Comparison of ENCODE assay signal across 4 cellular contexts in the genomic region with DNA sequence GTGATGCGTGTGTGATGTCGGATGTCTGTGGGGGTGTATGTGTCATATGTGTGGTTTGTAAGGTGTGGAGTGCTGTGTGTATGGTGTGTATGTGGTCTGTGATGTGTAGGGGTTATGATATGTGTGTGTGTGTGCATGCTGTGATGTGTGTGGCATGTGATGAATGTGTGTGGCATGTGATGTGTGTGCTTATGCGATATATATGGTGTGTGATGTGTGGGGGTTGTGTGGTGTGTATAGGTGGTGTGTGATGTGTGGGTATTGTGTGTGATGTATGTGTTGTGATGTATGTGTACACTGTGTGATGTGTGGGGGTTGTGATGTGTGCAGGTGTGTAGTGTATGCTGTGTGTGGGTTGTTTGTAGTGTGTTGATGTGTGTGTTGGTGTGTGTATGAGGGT.
TF ChIP-seq lines count a peak whose summit lies in the region.

No MANE protein-coding gene starts in this region.

TF ChIP-seq in HepG2, 621 proteins besides CTCF, POLR2A, EP300 and RAD21 (continues in another document):
- TF ChIP-seq, protein P1, sequence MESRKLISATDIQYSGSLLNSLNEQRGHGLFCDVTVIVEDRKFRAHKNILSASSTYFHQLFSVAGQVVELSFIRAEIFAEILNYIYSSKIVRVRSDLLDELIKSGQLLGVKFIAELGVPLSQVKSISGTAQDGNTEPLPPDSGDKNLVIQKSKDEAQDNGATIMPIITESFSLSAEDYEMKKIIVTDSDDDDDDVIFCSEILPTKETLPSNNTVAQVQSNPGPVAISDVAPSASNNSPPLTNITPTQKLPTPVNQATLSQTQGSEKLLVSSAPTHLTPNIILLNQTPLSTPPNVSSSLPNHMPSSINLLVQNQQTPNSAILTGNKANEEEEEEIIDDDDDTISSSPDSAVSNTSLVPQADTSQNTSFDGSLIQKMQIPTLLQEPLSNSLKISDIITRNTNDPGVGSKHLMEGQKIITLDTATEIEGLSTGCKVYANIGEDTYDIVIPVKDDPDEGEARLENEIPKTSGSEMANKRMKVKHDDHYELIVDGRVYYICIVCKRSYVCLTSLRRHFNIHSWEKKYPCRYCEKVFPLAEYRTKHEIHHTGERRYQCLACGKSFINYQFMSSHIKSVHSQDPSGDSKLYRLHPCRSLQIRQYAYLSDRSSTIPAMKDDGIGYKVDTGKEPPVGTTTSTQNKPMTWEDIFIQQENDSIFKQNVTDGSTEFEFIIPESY (CRISPR knock-in tag; IDR thresholded peaks at IDR 0.05), result no peak
- TF ChIP-seq, protein P2, sequence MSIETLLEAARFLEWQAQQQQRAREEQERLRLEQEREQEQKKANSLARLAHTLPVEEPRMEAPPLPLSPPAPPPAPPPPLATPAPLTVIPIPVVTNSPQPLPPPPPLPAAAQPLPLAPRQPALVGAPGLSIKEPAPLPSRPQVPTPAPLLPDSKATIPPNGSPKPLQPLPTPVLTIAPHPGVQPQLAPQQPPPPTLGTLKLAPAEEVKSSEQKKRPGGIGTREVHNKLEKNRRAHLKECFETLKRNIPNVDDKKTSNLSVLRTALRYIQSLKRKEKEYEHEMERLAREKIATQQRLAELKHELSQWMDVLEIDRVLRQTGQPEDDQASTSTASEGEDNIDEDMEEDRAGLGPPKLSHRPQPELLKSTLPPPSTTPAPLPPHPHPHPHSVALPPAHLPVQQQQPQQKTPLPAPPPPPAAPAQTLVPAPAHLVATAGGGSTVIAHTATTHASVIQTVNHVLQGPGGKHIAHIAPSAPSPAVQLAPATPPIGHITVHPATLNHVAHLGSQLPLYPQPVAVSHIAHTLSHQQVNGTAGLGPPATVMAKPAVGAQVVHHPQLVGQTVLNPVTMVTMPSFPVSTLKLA (IDR thresholded peaks at IDR 0.05), result peak; percentile 26; the same call in 1 of the 2 replicates
- TF ChIP-seq ARNT (IDR thresholded peaks at IDR 0.05), result 0 out of 2 replicates have a peak, but pooled peaks have one; percentile 29
- TF ChIP-seq TSC22D2 (CRISPR knock-in tag; IDR thresholded peaks at IDR 0.05; ENCODE audit: borderline replicate concordance), result no peak

TF ChIP-seq in IMR-90, 13 proteins besides CTCF, POLR2A, EP300 and RAD21:
- TF ChIP-seq CEBPB (IDR thresholded peaks at IDR 0.05; ENCODE audit: low read depth, low read length), result no peak
- TF ChIP-seq RCOR1 (IDR thresholded peaks at IDR 0.05; ENCODE audit: insufficient replicate concordance, low read length), result no peak
- TF ChIP-seq, protein P3, sequence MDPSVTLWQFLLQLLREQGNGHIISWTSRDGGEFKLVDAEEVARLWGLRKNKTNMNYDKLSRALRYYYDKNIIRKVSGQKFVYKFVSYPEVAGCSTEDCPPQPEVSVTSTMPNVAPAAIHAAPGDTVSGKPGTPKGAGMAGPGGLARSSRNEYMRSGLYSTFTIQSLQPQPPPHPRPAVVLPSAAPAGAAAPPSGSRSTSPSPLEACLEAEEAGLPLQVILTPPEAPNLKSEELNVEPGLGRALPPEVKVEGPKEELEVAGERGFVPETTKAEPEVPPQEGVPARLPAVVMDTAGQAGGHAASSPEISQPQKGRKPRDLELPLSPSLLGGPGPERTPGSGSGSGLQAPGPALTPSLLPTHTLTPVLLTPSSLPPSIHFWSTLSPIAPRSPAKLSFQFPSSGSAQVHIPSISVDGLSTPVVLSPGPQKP (IDR thresholded peaks at IDR 0.05; ENCODE audit: borderline replicate concordance, low read depth, low read length), result no peak
- no peak for TF ChIP-seq SMC3 (IDR thresholded peaks at IDR 0.05; ENCODE audit: low read depth, low read length)
- no peak for TF ChIP-seq CHD1 (IDR thresholded peaks at IDR 0.05; ENCODE audit: low read depth, low read length)
- TF ChIP-seq RFX5 (IDR thresholded peaks at IDR 0.05; ENCODE audit: low read depth, low read length), result no peak
- TF ChIP-seq MAZ (IDR thresholded peaks at IDR 0.05; ENCODE audit: borderline replicate concordance, low read depth, low read length), result no peak
- no peak for TF ChIP-seq MXI1 (IDR thresholded peaks at IDR 0.05; ENCODE audit: borderline replicate concordance, low read depth, low read length)
- no peak for TF ChIP-seq MAFK (IDR thresholded peaks at IDR 0.05; ENCODE audit: low read depth, low read length)
- no peak for TF ChIP-seq BHLHE40 (IDR thresholded peaks at IDR 0.05; ENCODE audit: low read depth, low read length)
- no peak for TF ChIP-seq USF2 (IDR thresholded peaks at IDR 0.05; ENCODE audit: low read depth, low read length)

TF ChIP-seq in H1, 55 proteins besides CTCF, POLR2A, EP300 and RAD21 (continues in another document):
- TF ChIP-seq RFX5 (IDR thresholded peaks at IDR 0.05; ENCODE audit: borderline replicate concordance, low read depth, low read length) (no peak), SAP30 (IDR thresholded peaks at IDR 0.05; ENCODE audit: insufficient read depth, insufficient replicate concordance, low read length) (no peak), SP4 (IDR thresholded peaks at IDR 0.05; ENCODE audit: low read length) (no peak), CEBPB (IDR thresholded peaks at IDR 0.05; ENCODE audit: low read depth, low read length) (no peak), HDAC2 (IDR thresholded peaks at IDR 0.05; ENCODE audit: borderline replicate concordance in 1 of 2, low read depth in 2 of 2, low read length in 2 of 2) (no peak), CHD2 (IDR thresholded peaks at IDR 0.05; ENCODE audit: low read length) (no peak), POLR2AphosphoS5 (IDR thresholded peaks at IDR 0.05; ENCODE audit: low read depth, low read length) (no peak), RNF2 (IDR thresholded peaks at IDR 0.05; ENCODE audit: borderline replicate concordance, low read depth, low read length, missing control alignments, poor library complexity, severe bottlenecking) (no peak), KDM1A (IDR thresholded peaks at IDR 0.05; ENCODE audit: borderline replicate concordance, low read length) (no peak), FOSL1 (IDR thresholded peaks at IDR 0.05; ENCODE audit: insufficient read depth, low read depth, low read length) (no peak)

TF ChIP-seq in GM23338, 12 proteins besides CTCF, POLR2A, EP300 and RAD21:
- TF ChIP-seq EZH2phosphoT487 (IDR thresholded peaks at IDR 0.05; ENCODE audit: unreplicated experiment) (no peak), EZH2 (IDR thresholded peaks at IDR 0.05; ENCODE audit: low read depth, unreplicated experiment) (no peak), ETS1 (IDR thresholded peaks at IDR 0.05) (no peak), ZNF114 (CRISPR knock-in tag; IDR thresholded peaks at IDR 0.05) (no peak), CREB1 (CRISPR knock-in tag; IDR thresholded peaks at IDR 0.05; ENCODE audit: low read depth) (no peak)
